ENCODE assay signal across 16 cellular contexts in genomic region chr19:32363632-32364031, GRCh38. TPM values are rescaled to one million over a fixed set of nuclear protein-coding genes. Genes with fewer than 3 reads are reported as not detected.
DNase-seq lines count a peak whose midpoint lies in the region; ATAC-seq, FAIRE-seq and TF ChIP-seq lines count a peak whose summit lies in the region.
"Had no signal": no experiment of that assay in that cellular context is flagged by ENCODE, and none has a peak within 500 bp of the region (broad histone marks: within the 10 kb centered on the region; RNA-seq: fewer than 3 reads in every experiment).

No MANE protein-coding gene starts in this region.

- H3K27ac ChIP-seq in angular gyrus (ENCODE audit: low read depth, low read length) (peak overlapping the region; percentile 90), left ventricle myocardium inferior (replicated peaks) (peak overlapping the region; percentile 58), upper lobe of right lung (peak overlapping the region; percentile 61), smooth muscle cell (ENCODE audit: low read depth) (no peak overlapping the region)
- H3K27ac ChIP-seq: epithelial cell of prostate had no signal

- H3K27me3 ChIP-seq in left ventricle myocardium inferior (ENCODE audit: low read depth), result no peaks in the 10 kb centered on the region
- H3K27me3 ChIP-seq in upper lobe of right lung, result no peaks in the 10 kb centered on the region
- H3K27me3 ChIP-seq in smooth muscle cell (ENCODE audit: low read depth), result no peaks in the 10 kb centered on the region

- H2AFZ ChIP-seq in smooth muscle cell (ENCODE audit: low read depth), result no peak overlapping the region

- H4K20me1 ChIP-seq in smooth muscle cell (ENCODE audit: low read depth), result peaks cover 61% of the 10 kb centered on the region

- no peaks in the 10 kb centered on the region for H3K9me3 Mint-ChIP-seq in progenitor cell of endocrine pancreas (ENCODE audit: low read depth)

- peaks cover 46% of the 10 kb centered on the region for H3K4me1 ChIP-seq in left ventricle myocardium inferior
- peaks cover 6% of the 10 kb centered on the region for H3K4me1 ChIP-seq in upper lobe of right lung
- no peaks in the 10 kb centered on the region for H3K4me1 ChIP-seq in smooth muscle cell (ENCODE audit: low read depth)

- H3K9me3 ChIP-seq in left ventricle myocardium inferior (replicated peaks) (no peaks in the 10 kb centered on the region), upper lobe of right lung (no peaks in the 10 kb centered on the region), smooth muscle cell (replicated peaks; ENCODE audit: low read depth) (no peaks in the 10 kb centered on the region)

- peaks cover 58% of the 10 kb centered on the region for H3K36me3 ChIP-seq in left ventricle myocardium inferior
- peaks cover 36% of the 10 kb centered on the region for H3K36me3 ChIP-seq in upper lobe of right lung
- H3K36me3 ChIP-seq in smooth muscle cell (ENCODE audit: low read depth), result peaks cover 7% of the 10 kb centered on the region

- no peaks in the 10 kb centered on the region for H3F3A ChIP-seq in smooth muscle cell (ENCODE audit: low read depth)

- peaks cover 7% of the 10 kb centered on the region for H3K4me1 Mint-ChIP-seq in progenitor cell of endocrine pancreas (ENCODE audit: low read depth)

- no peak for ATAC-seq in upper lobe of right lung

- FAIRE-seq in GM12892 (lab: Jason Lieb, UNC), result no peak

- H3K4me3 Mint-ChIP-seq in progenitor cell of endocrine pancreas (ENCODE audit: low read depth), result no peak overlapping the region
- H3K4me3 Mint-ChIP-seq: activated naive CD8-positive, alpha-beta T cell had no signal

- H3K27ac Mint-ChIP-seq in progenitor cell of endocrine pancreas, result peak overlapping the region; percentile 49

- no peak overlapping the region for H3K9ac ChIP-seq in smooth muscle cell (ENCODE audit: low read depth)

- WGBS in smooth muscle cell (ENCODE audit: low lambda C conversion rate), result 69% methylated on average over 3 of the region's 3 CpGs

- H3K79me2 ChIP-seq in smooth muscle cell (ENCODE audit: low read depth), result peaks cover 20% of the 10 kb centered on the region

- H3K36me3 Mint-ChIP-seq in progenitor cell of endocrine pancreas (ENCODE audit: insufficient read depth), result peaks cover 39% of the 10 kb centered on the region

- no peaks in the 10 kb centered on the region for H3K27me3 Mint-ChIP-seq in progenitor cell of endocrine pancreas
- H3K27me3 Mint-ChIP-seq: activated naive CD8-positive, alpha-beta T cell had no signal

- H3K4me2 ChIP-seq in smooth muscle cell, result no peak overlapping the region

- no peak for TF ChIP-seq POLR2A in GM12892 (IDR thresholded peaks at IDR 0.05; ENCODE audit: low read depth, low read length)

- DNase-seq in left ventricle myocardium inferior, result no peak
- DNase-seq in progenitor cell of endocrine pancreas (ENCODE audit: low spot score, unreplicated experiment), result no peak
- DNase-seq in upper lobe of right lung, result no peak
- no peak for DNase-seq in H4 (ENCODE audit: low spot score)
- no peak for DNase-seq in GM12892 (ENCODE audit: insufficient read length)
- no peak for DNase-seq in smooth muscle cell (lab: John Stamatoyannopoulos, UW; ENCODE audit: unreplicated experiment)
- DNase-seq: activated CD4-positive, CD25-positive, alpha-beta regulatory T cell treated with anti-CD3 and anti-CD28 coated beads, Interleukin-2, amount 50 U/mL, for 72 hours; activated CD8-positive, alpha-beta memory T cell treated with anti-CD3 and anti-CD28 coated beads, Interleukin-2, amount 50 U/mL, for 4 hours; cerebellar nuclear complex; NCI-H1930; NCI-H526 treated with DMSO at 0.1 percent for 48 hours; RPMI8226; T-helper 1 cell had no signal

- TF ChIP-seq CTCF in left ventricle myocardium inferior (IDR thresholded peaks at IDR 0.05; ENCODE audit: borderline replicate concordance) (no peak), progenitor cell of endocrine pancreas (IDR thresholded peaks at IDR 0.05; ENCODE audit: unreplicated experiment) (no peak), upper lobe of right lung (IDR thresholded peaks at IDR 0.05) (no peak), smooth muscle cell (IDR thresholded peaks at IDR 0.05; ENCODE audit: borderline replicate concordance, insufficient read depth, poor library complexity, severe bottlenecking) (no peak)

- intact Hi-C loops in left ventricle myocardium inferior (cut with micrococcal nuclease) (no loop called here), upper lobe of right lung (cut with DNase I) (no loop called here)

- no peak overlapping the region for H3K4me3 ChIP-seq in left ventricle myocardium inferior
- H3K4me3 ChIP-seq in upper lobe of right lung, result no peak overlapping the region
- H3K4me3 ChIP-seq in smooth muscle cell, result no peak overlapping the region

RNA-seq across cellular contexts. Expression of gene ZNF507, which starts 18.2 kb away (rescaled TPM):
- total RNA-seq in left ventricle myocardium inferior, result 17.7 TPM
- total RNA-seq in progenitor cell of endocrine pancreas, result 42.3 and 43.2 TPM in 2 replicates
- 22.3 TPM for total RNA-seq in upper lobe of right lung
- 4.1 and 5.1 TPM in 2 replicates for total RNA-seq in H4 (2014; rRNA removed; shearing (Covaris generic))
- 10.9 TPM for polyA plus RNA-seq in GM12892 (2012; ENCODE audit: missing spikeins)
- total RNA-seq in smooth muscle cell, result 8.0 and 10.4 TPM in 2 replicates
- polyA plus RNA-seq in smooth muscle cell, result 2.8 and 4.4 TPM in 2 replicates

RNA-seq across cellular contexts. Expression of gene DPY19L3, which starts 41.9 kb away (rescaled TPM):
- 5.2 TPM for total RNA-seq in left ventricle myocardium inferior
- total RNA-seq in progenitor cell of endocrine pancreas, result 205 and 213 TPM in 2 replicates
- total RNA-seq in upper lobe of right lung, result 36.1 TPM
- total RNA-seq in H4 (2014; rRNA removed; shearing (Covaris generic)), result 8.6 and 10.7 TPM in 2 replicates
- 8.8 TPM for polyA plus RNA-seq in GM12892 (2012; ENCODE audit: missing spikeins)
- 26.4 and 50.0 TPM in 2 replicates for total RNA-seq in smooth muscle cell
- 5.8 and 7.2 TPM in 2 replicates for polyA plus RNA-seq in smooth muscle cell
